In the genomic region with DNA sequence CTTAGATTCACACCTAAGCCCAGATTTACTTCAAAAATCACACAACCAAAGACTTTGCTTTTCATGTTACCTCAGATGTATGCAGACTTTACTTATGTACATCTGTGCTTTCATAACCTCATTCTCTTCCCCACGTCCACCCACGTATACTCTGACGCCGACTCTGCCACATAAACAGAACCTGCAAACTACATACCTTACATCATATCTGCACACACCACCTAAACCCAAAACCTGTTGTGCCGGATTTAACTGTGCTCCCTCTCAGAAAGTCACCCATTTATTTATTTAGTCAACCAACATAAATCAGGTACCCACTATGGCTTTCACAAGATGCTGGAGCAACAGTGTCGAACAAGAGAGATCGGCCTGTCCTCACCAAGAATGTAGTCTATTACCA, we compare ENCODE assay signal across 2 cellular contexts.
TF ChIP-seq lines count a peak whose summit lies in the region.

No MANE protein-coding gene starts in this region.

TF ChIP-seq in SK-N-SH, 30 proteins besides CTCF, POLR2A, EP300 and RAD21 (continued from another document):
- TF ChIP-seq, protein P1, sequence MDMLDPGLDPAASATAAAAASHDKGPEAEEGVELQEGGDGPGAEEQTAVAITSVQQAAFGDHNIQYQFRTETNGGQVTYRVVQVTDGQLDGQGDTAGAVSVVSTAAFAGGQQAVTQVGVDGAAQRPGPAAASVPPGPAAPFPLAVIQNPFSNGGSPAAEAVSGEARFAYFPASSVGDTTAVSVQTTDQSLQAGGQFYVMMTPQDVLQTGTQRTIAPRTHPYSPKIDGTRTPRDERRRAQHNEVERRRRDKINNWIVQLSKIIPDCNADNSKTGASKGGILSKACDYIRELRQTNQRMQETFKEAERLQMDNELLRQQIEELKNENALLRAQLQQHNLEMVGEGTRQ (IDR thresholded peaks at IDR 0.05; ENCODE audit: borderline replicate concordance, low read depth, low read length) = no peak
- TF ChIP-seq, protein P2, sequence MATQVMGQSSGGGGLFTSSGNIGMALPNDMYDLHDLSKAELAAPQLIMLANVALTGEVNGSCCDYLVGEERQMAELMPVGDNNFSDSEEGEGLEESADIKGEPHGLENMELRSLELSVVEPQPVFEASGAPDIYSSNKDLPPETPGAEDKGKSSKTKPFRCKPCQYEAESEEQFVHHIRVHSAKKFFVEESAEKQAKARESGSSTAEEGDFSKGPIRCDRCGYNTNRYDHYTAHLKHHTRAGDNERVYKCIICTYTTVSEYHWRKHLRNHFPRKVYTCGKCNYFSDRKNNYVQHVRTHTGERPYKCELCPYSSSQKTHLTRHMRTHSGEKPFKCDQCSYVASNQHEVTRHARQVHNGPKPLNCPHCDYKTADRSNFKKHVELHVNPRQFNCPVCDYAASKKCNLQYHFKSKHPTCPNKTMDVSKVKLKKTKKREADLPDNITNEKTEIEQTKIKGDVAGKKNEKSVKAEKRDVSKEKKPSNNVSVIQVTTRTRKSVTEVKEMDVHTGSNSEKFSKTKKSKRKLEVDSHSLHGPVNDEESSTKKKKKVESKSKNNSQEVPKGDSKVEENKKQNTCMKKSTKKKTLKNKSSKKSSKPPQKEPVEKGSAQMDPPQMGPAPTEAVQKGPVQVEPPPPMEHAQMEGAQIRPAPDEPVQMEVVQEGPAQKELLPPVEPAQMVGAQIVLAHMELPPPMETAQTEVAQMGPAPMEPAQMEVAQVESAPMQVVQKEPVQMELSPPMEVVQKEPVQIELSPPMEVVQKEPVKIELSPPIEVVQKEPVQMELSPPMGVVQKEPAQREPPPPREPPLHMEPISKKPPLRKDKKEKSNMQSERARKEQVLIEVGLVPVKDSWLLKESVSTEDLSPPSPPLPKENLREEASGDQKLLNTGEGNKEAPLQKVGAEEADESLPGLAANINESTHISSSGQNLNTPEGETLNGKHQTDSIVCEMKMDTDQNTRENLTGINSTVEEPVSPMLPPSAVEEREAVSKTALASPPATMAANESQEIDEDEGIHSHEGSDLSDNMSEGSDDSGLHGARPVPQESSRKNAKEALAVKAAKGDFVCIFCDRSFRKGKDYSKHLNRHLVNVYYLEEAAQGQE (IDR thresholded peaks at IDR 0.05; ENCODE audit: low read depth, low read length) = no peak
- TF ChIP-seq NFIC (IDR thresholded peaks at IDR 0.05; ENCODE audit: borderline replicate concordance) (no peak), GABPA (IDR thresholded peaks at IDR 0.05; ENCODE audit: low read depth) (no peak), YY1 (IDR thresholded peaks at IDR 0.05; ENCODE audit: low read depth) (no peak), FOXM1 (IDR thresholded peaks at IDR 0.05; ENCODE audit: low read depth) (no peak)

TF ChIP-seq in SK-N-SH treated with all-trans-retinoic acid at 6 μM for 48 hours, 23 proteins besides CTCF, POLR2A, EP300 and RAD21 (continued from another document):
- no peak for TF ChIP-seq PPARA (CRISPR knock-in tag; IDR thresholded peaks at IDR 0.05; ENCODE audit: borderline replicate concordance)
- TF ChIP-seq SNAI2 (CRISPR knock-in tag; IDR thresholded peaks at IDR 0.05) = no peak
- TF ChIP-seq CREB5 (CRISPR knock-in tag; IDR thresholded peaks at IDR 0.05; ENCODE audit: low read depth) = no peak
- TF ChIP-seq TCF4 (CRISPR knock-in tag; IDR thresholded peaks at IDR 0.05; ENCODE audit: borderline replicate concordance) = no peak
- no peak for TF ChIP-seq ZFP30 (CRISPR knock-in tag; IDR thresholded peaks at IDR 0.05)
- TF ChIP-seq RARB (CRISPR knock-in tag; IDR thresholded peaks at IDR 0.05) = no peak
- no peak for TF ChIP-seq ZNF8 (CRISPR knock-in tag; IDR thresholded peaks at IDR 0.05)
- no peak for TF ChIP-seq ZC3H10 (CRISPR knock-in tag; IDR thresholded peaks at IDR 0.05)
- TF ChIP-seq ISL1 (CRISPR knock-in tag; IDR thresholded peaks at IDR 0.05) = no peak
- TF ChIP-seq ZNF565 (CRISPR knock-in tag; conservative IDR thresholded peaks at IDR 0.05; ENCODE audit: low read depth) = no peak
